Comparison of ENCODE assay signal across 8 cellular contexts in genomic region chr6:46044876-46045617, GRCh38. TPM values are rescaled to one million over a fixed set of nuclear protein-coding genes. Genes with fewer than 3 reads are reported as not detected.
DNase-seq lines count a peak whose midpoint lies in the region; ATAC-seq and TF ChIP-seq lines count a peak whose summit lies in the region.

No MANE protein-coding gene starts in this region.

- H2AFZ ChIP-seq in smooth muscle cell (ENCODE audit: low read depth), result peak overlapping the region; percentile 12

- no peaks in the 10 kb centered on the region for H3K27me3 ChIP-seq in SJSA1 (replicated peaks)
- no peaks in the 10 kb centered on the region for H3K27me3 ChIP-seq in smooth muscle cell (ENCODE audit: low read depth)

- H4K20me1 ChIP-seq in smooth muscle cell (ENCODE audit: low read depth), result no peaks in the 10 kb centered on the region

- H3K27ac ChIP-seq in HEK293 (ENCODE audit: extremely low read depth, low read depth, low read length) (peak overlapping the region; percentile 27; the same call in 1 of the 2 replicates), SJSA1 (peak overlapping the region; percentile 80), smooth muscle cell (ENCODE audit: low read depth) (peak overlapping the region; percentile 94)

- H3K36me3 ChIP-seq in HEK293 (ENCODE audit: control insufficient read depth in 2 of 2, insufficient read depth in 1 of 2, low read length in 2 of 2) (no peaks in the 10 kb centered on the region), SJSA1 (no peaks in the 10 kb centered on the region), smooth muscle cell (ENCODE audit: low read depth) (no peaks in the 10 kb centered on the region)

- H3K9me3 ChIP-seq in HEK293 (ENCODE audit: control insufficient read depth, insufficient read depth, low read depth, low read length) (no peaks in the 10 kb centered on the region), SJSA1 (replicated peaks) (no peaks in the 10 kb centered on the region), smooth muscle cell (replicated peaks; ENCODE audit: low read depth) (no peaks in the 10 kb centered on the region)

- DNase-seq in SJSA1 (ENCODE audit: low read depth in 1 of 2, low spot score in 2 of 2) (peak; percentile 81 to 89), glomerular endothelial cell (ENCODE audit: extremely low read depth, low read depth, low spot score) (peak; percentile 72), smooth muscle cell (lab: John Stamatoyannopoulos, UW; ENCODE audit: unreplicated experiment) (no peak), NCI-H2227 (lab: John Stamatoyannopoulos, UW; ENCODE audit: unreplicated experiment) (no peak), DMS 273 (lab: John Stamatoyannopoulos, UW; ENCODE audit: unreplicated experiment) (no peak)
- no peak for DNase-seq in stimulated activated CD4-positive, alpha-beta T cell treated with anti-CD3 and anti-CD28 coated beads, Interleukin-2, amount 100 ng/mL, for 24 hours

- POLR2A ChIA-PET in HEK293 (lab: Yijun Ruan, JAX), result interaction anchor here (0.9 kb wide), 1 partner anchor 85 kb away, joined by 3 read pairs; the partner anchor contains the start of gene ENPP4

- WGBS in smooth muscle cell (ENCODE audit: low lambda C conversion rate), result 35% methylated on average over 5 of the region's 5 CpGs

- CTCF ChIA-PET in HEK293 (lab: Yijun Ruan, JAX), result interaction anchor here (0.5 to 2.2 kb wide), 6 partner anchors 45 to 587 kb away, joined by 3 to 14 read pairs (median 4); no protein-coding TSS in a partner anchor

- H3K4me2 ChIP-seq in smooth muscle cell, result peak overlapping the region; percentile 35

- no peak for ATAC-seq in HG02763 (IDR thresholded peaks at IDR 0.05; ENCODE audit: unreplicated experiment)

- no peak for TF ChIP-seq CTCF in HEK293 (tag by site-specific recombination; IDR thresholded peaks at IDR 0.05)
- TF ChIP-seq CTCF in smooth muscle cell (IDR thresholded peaks at IDR 0.05; ENCODE audit: borderline replicate concordance, insufficient read depth, poor library complexity, severe bottlenecking), result no peak

- H3F3A ChIP-seq in smooth muscle cell (ENCODE audit: low read depth), result no peaks in the 10 kb centered on the region

- peak overlapping the region; percentile 63 for H3K9ac ChIP-seq in smooth muscle cell (ENCODE audit: low read depth)

- no peak overlapping the region for H3K4me3 ChIP-seq in HEK293 (ENCODE audit: low read depth, low read length)
- H3K4me3 ChIP-seq in SJSA1, result no peak overlapping the region
- no peak overlapping the region for H3K4me3 ChIP-seq in smooth muscle cell

- H3K4me1 ChIP-seq in HEK293 (ENCODE audit: control insufficient read depth, insufficient read depth, low read length) (peaks cover 7% of the 10 kb centered on the region), SJSA1 (replicated peaks) (peaks cover 30% of the 10 kb centered on the region), smooth muscle cell (ENCODE audit: low read depth) (no peaks in the 10 kb centered on the region)

- no peaks in the 10 kb centered on the region for H3K79me2 ChIP-seq in smooth muscle cell (ENCODE audit: low read depth)

TF ChIP-seq in HEK293, 187 proteins besides CTCF, POLR2A, EP300 and RAD21 (continues in another document):
- TF ChIP-seq ZFP69B (tag by site-specific recombination; IDR thresholded peaks at IDR 0.05), result 0 out of 2 replicates have a peak, but pooled peaks have one; percentile 30
- no peak for TF ChIP-seq ZNF433 (tag by site-specific recombination; IDR thresholded peaks at IDR 0.05; ENCODE audit: low read depth)
- no peak for TF ChIP-seq ZNF211 (tag by site-specific recombination; IDR thresholded peaks at IDR 0.05; ENCODE audit: low read depth)
- TF ChIP-seq YY2 (tag by site-specific recombination; IDR thresholded peaks at IDR 0.05), result no peak
- TF ChIP-seq ZNF626 (tag by site-specific recombination; IDR thresholded peaks at IDR 0.05), result peak; percentile 9; the same call in 1 of the 2 replicates
- no peak for TF ChIP-seq ZNF501 (tag by site-specific recombination; IDR thresholded peaks at IDR 0.05)
- no peak for TF ChIP-seq ZNF785 (tag by site-specific recombination; IDR thresholded peaks at IDR 0.05)
- peak; percentile 92 for TF ChIP-seq ZNF629 (tag by site-specific recombination; IDR thresholded peaks at IDR 0.05)
- no peak for TF ChIP-seq BCL6B (tag by site-specific recombination; IDR thresholded peaks at IDR 0.05)
- no peak for TF ChIP-seq GLI4 (tag by site-specific recombination; IDR thresholded peaks at IDR 0.05)
- TF ChIP-seq, protein P1, sequence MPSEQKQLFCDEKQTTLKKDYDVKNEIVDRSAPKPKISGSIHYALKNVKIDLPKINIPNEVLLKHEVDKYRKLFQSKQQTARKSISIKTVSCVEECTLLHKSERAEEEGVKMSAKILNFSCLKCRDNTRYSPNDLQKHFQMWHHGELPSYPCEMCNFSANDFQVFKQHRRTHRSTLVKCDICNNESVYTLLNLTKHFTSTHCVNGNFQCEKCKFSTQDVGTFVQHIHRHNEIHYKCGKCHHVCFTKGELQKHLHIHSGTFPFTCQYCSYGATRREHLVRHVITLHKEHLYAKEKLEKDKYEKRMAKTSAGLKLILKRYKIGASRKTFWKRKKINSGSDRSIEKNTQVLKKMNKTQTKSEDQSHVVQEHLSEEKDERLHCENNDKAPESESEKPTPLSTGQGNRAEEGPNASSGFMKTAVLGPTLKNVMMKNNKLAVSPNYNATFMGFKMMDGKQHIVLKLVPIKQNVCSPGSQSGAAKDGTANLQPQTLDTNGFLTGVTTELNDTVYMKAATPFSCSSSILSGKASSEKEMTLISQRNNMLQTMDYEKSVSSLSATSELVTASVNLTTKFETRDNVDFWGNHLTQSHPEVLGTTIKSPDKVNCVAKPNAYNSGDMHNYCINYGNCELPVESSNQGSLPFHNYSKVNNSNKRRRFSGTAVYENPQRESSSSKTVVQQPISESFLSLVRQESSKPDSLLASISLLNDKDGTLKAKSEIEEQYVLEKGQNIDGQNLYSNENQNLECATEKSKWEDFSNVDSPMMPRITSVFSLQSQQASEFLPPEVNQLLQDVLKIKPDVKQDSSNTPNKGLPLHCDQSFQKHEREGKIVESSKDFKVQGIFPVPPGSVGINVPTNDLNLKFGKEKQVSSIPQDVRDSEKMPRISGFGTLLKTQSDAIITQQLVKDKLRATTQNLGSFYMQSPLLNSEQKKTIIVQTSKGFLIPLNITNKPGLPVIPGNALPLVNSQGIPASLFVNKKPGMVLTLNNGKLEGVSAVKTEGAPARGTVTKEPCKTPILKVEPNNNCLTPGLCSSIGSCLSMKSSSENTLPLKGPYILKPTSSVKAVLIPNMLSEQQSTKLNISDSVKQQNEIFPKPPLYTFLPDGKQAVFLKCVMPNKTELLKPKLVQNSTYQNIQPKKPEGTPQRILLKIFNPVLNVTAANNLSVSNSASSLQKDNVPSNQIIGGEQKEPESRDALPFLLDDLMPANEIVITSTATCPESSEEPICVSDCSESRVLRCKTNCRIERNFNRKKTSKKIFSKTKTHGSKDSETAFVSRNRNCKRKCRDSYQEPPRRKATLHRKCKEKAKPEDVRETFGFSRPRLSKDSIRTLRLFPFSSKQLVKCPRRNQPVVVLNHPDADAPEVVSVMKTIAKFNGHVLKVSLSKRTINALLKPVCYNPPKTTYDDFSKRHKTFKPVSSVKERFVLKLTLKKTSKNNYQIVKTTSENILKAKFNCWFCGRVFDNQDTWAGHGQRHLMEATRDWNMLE (tag by site-specific recombination; conservative IDR thresholded peaks at IDR 0.05; ENCODE audit: low read depth), result no peak
- no peak for TF ChIP-seq ZNF132 (tag by site-specific recombination; IDR thresholded peaks at IDR 0.05; ENCODE audit: borderline replicate concordance)
- TF ChIP-seq, protein P2, sequence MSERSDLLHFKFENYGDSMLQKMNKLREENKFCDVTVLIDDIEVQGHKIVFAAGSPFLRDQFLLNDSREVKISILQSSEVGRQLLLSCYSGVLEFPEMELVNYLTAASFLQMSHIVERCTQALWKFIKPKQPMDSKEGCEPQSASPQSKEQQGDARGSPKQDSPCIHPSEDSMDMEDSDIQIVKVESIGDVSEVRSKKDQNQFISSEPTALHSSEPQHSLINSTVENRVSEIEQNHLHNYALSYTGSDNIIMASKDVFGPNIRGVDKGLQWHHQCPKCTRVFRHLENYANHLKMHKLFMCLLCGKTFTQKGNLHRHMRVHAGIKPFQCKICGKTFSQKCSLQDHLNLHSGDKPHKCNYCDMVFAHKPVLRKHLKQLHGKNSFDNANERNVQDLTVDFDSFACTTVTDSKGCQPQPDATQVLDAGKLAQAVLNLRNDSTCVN (tag by site-specific recombination; optimal IDR thresholded peaks at IDR 0.05), result no peak
- TF ChIP-seq ZNF654 (tag by site-specific recombination; IDR thresholded peaks at IDR 0.05; ENCODE audit: low read depth), result no peak
- no peak for TF ChIP-seq ZNF140 (tag by site-specific recombination; IDR thresholded peaks at IDR 0.05)
- TF ChIP-seq ZNF660 (tag by site-specific recombination; IDR thresholded peaks at IDR 0.05), result 0 out of 2 replicates have a peak, but pooled peaks have one; percentile 23
- TF ChIP-seq ZNF664 (tag by site-specific recombination; IDR thresholded peaks at IDR 0.05), result no peak

RNA-seq across cellular contexts. Expression of gene CLIC5, which starts 29.4 kb away (rescaled TPM):
- 0.22 and 1.2 TPM in 2 replicates for total RNA-seq in SJSA1 (2014; rRNA removed; shearing (Covaris generic))
- total RNA-seq in glomerular endothelial cell (0.05 and 0.12 TPM in 2 replicates), smooth muscle cell (0.99 and 4.4 TPM in 2 replicates)
- polyA plus RNA-seq in smooth muscle cell, result 0.97 and 1.4 TPM in 2 replicates

Comparison
In these comparisons a context has a peak if more than half of its experiments do, and no peak if none do; other contexts are left out.
1. H3K27ac ChIP-seq: peak in every context shown above with its lines; median percentile 94 in smooth muscle cell; 80 in SJSA1; 27 in HEK293.
2. DNase-seq: peak in SJSA1 (2 of 2) and glomerular endothelial cell (single experiment); none in smooth muscle cell (single experiment), NCI-H2227 (single experiment), stimulated activated CD4-positive, alpha-beta T cell treated with anti-CD3 and anti-CD28 coated beads, Interleukin-2, amount 100 ng/mL, for 24 hours (0 of 2) and DMS 273 (single experiment).